ENCODE assay signal across 1 cellular context in the genomic region with DNA sequence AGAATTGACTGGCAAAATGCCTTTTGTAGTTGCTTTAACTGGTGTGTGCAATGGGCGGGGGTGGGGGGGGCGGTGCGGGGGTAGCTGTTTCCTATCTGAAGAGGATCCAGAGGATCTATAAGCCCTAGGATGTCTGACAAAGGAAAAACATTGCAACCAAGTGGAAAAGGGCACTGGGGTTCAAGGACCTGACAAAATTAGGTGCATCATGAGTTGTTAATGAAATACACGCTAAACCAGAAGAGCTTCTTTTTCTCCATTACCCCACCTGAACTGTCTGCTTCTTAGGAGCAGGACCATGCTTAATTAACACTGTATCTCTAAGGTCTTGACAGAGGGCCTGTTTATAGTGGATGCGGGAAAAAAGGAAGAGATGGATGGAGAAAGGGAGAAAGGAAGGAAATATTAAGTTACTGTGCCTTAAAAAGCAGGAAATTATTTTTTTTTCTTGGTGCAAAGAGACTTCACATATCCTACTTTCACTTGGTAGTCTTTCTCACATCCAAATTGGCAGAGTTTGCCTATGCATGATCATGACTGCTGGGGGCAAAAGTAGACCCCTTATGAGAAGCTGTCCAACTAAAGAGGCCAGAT.
TF ChIP-seq lines count a peak whose summit lies in the region.

No MANE protein-coding gene starts in this region.

TF ChIP-seq in HCT116, 20 proteins besides CTCF, POLR2A, EP300 and RAD21 (continued from another document):
- TF ChIP-seq FOSL1 (IDR thresholded peaks at IDR 0.05; ENCODE audit: low read depth) (no peak), POLR2AphosphoS5 (IDR thresholded peaks at IDR 0.05; ENCODE audit: low read depth, low read length) (no peak), TCF7L2 (IDR thresholded peaks at IDR 0.05; ENCODE audit: borderline replicate concordance, extremely low read depth, insufficient read depth, insufficient read length) (no peak), SP1 (IDR thresholded peaks at IDR 0.05; ENCODE audit: low read depth) (no peak), YY1 (IDR thresholded peaks at IDR 0.05; ENCODE audit: extremely low read depth, insufficient replicate concordance, low read depth, low read length) (no peak), CEBPB (IDR thresholded peaks at IDR 0.05; ENCODE audit: low read depth) (no peak)
- TF ChIP-seq, protein P1, sequence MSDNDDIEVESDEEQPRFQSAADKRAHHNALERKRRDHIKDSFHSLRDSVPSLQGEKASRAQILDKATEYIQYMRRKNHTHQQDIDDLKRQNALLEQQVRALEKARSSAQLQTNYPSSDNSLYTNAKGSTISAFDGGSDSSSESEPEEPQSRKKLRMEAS (IDR thresholded peaks at IDR 0.05), result no peak
